1 cellular context compared by ENCODE assay signal in genomic region chr10:3807221-3807927, GRCh38.
TF ChIP-seq lines count a peak whose summit lies in the region.

No MANE protein-coding gene starts in this region.

TF ChIP-seq in SK-N-SH, 30 proteins besides CTCF, POLR2A, EP300 and RAD21 (continued from another document):
- TF ChIP-seq USF2 (IDR thresholded peaks at IDR 0.05; ENCODE audit: borderline replicate concordance, low read depth, low read length) (no peak), TEAD4 (IDR thresholded peaks at IDR 0.05; ENCODE audit: borderline replicate concordance, insufficient read depth) (no peak), RFX5 (IDR thresholded peaks at IDR 0.05; ENCODE audit: low read length) (no peak), REST (IDR thresholded peaks at IDR 0.05; ENCODE audit: low read depth, low read length) (no peak), FOXM1 (IDR thresholded peaks at IDR 0.05; ENCODE audit: low read depth) (no peak), FOSL2 (IDR thresholded peaks at IDR 0.05; ENCODE audit: borderline replicate concordance, low read depth) (no peak), MAX (IDR thresholded peaks at IDR 0.05; ENCODE audit: low read depth) (no peak), RXRA (IDR thresholded peaks at IDR 0.05; ENCODE audit: borderline replicate concordance, low read depth) (no peak), GATA2 (CRISPR knock-in tag; IDR thresholded peaks at IDR 0.05) (no peak), MXI1 (IDR thresholded peaks at IDR 0.05; ENCODE audit: low read depth, low read length) (no peak)
